In the genomic region with DNA sequence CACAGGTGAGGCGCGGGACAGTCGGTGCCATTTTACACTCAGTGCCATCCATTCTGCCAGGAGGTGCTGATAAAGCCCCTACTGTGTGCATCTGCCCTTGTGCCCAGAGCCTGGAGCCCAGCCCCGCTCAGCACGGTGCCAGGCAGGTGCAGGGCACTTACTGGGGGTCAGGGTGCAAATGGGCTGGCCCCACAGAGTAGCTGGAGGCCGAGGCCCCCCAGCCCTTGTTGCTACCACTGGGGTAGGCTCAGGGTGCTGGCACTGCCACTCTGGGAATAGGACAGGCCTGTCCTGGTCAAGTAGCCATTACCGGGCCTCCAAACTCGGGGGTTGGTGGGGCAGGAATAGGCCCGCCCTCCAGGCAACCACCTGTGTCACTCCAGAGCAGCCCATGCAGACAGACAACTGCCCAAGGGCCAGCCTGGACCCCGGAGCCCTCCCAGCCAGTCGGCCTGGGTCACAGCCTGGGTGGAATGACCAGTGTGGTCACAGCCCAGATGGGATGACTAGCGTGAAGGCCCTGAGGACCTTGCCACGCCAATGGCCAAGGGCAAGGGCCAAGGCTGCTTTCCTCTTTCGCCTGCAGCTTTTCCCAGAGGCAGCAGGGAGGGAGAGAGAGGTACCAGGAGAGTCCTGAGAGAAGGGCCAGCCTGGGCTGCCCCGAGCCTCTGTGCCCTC, we compare ENCODE assay signal across 1 cellular context.
TF ChIP-seq lines count a peak whose summit lies in the region.

No MANE protein-coding gene starts in this region.

TF ChIP-seq in A549, 52 proteins besides CTCF, POLR2A, EP300 and RAD21 (continued from another document):
- TF ChIP-seq, protein P1, sequence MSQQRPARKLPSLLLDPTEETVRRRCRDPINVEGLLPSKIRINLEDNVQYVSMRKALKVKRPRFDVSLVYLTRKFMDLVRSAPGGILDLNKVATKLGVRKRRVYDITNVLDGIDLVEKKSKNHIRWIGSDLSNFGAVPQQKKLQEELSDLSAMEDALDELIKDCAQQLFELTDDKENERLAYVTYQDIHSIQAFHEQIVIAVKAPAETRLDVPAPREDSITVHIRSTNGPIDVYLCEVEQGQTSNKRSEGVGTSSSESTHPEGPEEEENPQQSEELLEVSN (IDR thresholded peaks at IDR 0.05; ENCODE audit: borderline replicate concordance, low read depth): no peak
- TF ChIP-seq HDAC2 (IDR thresholded peaks at IDR 0.05): no peak
- TF ChIP-seq MAZ (IDR thresholded peaks at IDR 0.05; ENCODE audit: borderline replicate concordance, low read depth, low read length): no peak
- TF ChIP-seq FOXS1 (CRISPR knock-in tag; IDR thresholded peaks at IDR 0.05): no peak
- no peak for TF ChIP-seq POLR2AphosphoS2 (conservative IDR thresholded peaks at IDR 0.05; ENCODE audit: low read length)
- TF ChIP-seq ZSCAN20 (CRISPR knock-in tag; IDR thresholded peaks at IDR 0.05): no peak
- TF ChIP-seq ZNF302 (CRISPR knock-in tag; IDR thresholded peaks at IDR 0.05): no peak
- TF ChIP-seq, protein P2, sequence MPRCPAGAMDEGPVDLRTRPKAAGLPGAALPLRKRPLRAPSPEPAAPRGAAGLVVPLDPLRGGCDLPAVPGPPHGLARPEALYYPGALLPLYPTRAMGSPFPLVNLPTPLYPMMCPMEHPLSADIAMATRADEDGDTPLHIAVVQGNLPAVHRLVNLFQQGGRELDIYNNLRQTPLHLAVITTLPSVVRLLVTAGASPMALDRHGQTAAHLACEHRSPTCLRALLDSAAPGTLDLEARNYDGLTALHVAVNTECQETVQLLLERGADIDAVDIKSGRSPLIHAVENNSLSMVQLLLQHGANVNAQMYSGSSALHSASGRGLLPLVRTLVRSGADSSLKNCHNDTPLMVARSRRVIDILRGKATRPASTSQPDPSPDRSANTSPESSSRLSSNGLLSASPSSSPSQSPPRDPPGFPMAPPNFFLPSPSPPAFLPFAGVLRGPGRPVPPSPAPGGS (IDR thresholded peaks at IDR 0.05): no peak
- no peak for TF ChIP-seq HOXB13 (CRISPR knock-in tag; IDR thresholded peaks at IDR 0.05; ENCODE audit: low read depth)
- no peak for TF ChIP-seq MAFK (IDR thresholded peaks at IDR 0.05; ENCODE audit: partially characterized antibody)
- TF ChIP-seq JUN (IDR thresholded peaks at IDR 0.05): no peak
- TF ChIP-seq HOXA7 (CRISPR knock-in tag; IDR thresholded peaks at IDR 0.05): no peak
TF ChIP-seq in A549: peak in this region for 0.
